ENCODE assay signal across 1 cellular context in genomic region chr17:46001390-46002310, GRCh38.
TF ChIP-seq lines count a peak whose summit lies in the region.

No MANE protein-coding gene starts in this region.

TF ChIP-seq in HepG2, 621 proteins besides CTCF, POLR2A, EP300 and RAD21 (continued from another document and continues in another):
- no peak for TF ChIP-seq AHDC1 (CRISPR knock-in tag; IDR thresholded peaks at IDR 0.05; ENCODE audit: borderline replicate concordance)
- peak; percentile 51 for TF ChIP-seq SRSF1 (optimal IDR thresholded peaks at IDR 0.05; ENCODE audit: low read depth, low read length)
- TF ChIP-seq ZNF670 (CRISPR knock-in tag; IDR thresholded peaks at IDR 0.05; ENCODE audit: borderline replicate concordance): no peak
- no peak for TF ChIP-seq LRRFIP1 (CRISPR knock-in tag; conservative IDR thresholded peaks at IDR 0.05)
- TF ChIP-seq MTF2 (CRISPR knock-in tag; IDR thresholded peaks at IDR 0.05; ENCODE audit: borderline replicate concordance): no peak
- no peak for TF ChIP-seq ARHGAP35 (CRISPR knock-in tag; IDR thresholded peaks at IDR 0.05; ENCODE audit: borderline replicate concordance)
- peak; percentile 70 for TF ChIP-seq ZNF121 (CRISPR knock-in tag; IDR thresholded peaks at IDR 0.05)
- no peak for TF ChIP-seq NR2C2 (CRISPR knock-in tag; IDR thresholded peaks at IDR 0.05; ENCODE audit: borderline replicate concordance)
- 0 out of 2 replicates have a peak, but pooled peaks have one; percentile 39 for TF ChIP-seq ZBTB8A (CRISPR knock-in tag; IDR thresholded peaks at IDR 0.05; ENCODE audit: borderline replicate concordance, low read depth)
- TF ChIP-seq GLI4 (CRISPR knock-in tag; IDR thresholded peaks at IDR 0.05; ENCODE audit: borderline replicate concordance): 0 out of 2 replicates have a peak, but pooled peaks have one; percentile 10
- TF ChIP-seq ZNF660 (CRISPR knock-in tag; IDR thresholded peaks at IDR 0.05; ENCODE audit: borderline replicate concordance, low read depth): no peak; the same call in 1 of the 2 replicates
- TF ChIP-seq ZNF318 (CRISPR knock-in tag; IDR thresholded peaks at IDR 0.05): 0 out of 2 replicates have a peak, but pooled peaks have one; percentile 29
- no peak for TF ChIP-seq SYNCRIP (IDR thresholded peaks at IDR 0.05; ENCODE audit: insufficient read depth, low read depth, low read length)
- no peak for TF ChIP-seq ZNF207 (IDR thresholded peaks at IDR 0.05; ENCODE audit: borderline replicate concordance)
- no peak for TF ChIP-seq NR2F2 (IDR thresholded peaks at IDR 0.05; ENCODE audit: borderline replicate concordance, low read depth)
- no peak for TF ChIP-seq PRMT3 (CRISPR knock-in tag; IDR thresholded peaks at IDR 0.05; ENCODE audit: borderline replicate concordance, low read depth)
- TF ChIP-seq FOXK2 (IDR thresholded peaks at IDR 0.05): no peak
- no peak for TF ChIP-seq ATF7 (IDR thresholded peaks at IDR 0.05)
- peak; percentile 19; the same call in 1 of the 2 replicates for TF ChIP-seq ATF7 (CRISPR knock-in tag; IDR thresholded peaks at IDR 0.05)
- TF ChIP-seq CEBPG (CRISPR knock-in tag; IDR thresholded peaks at IDR 0.05): no peak
- TF ChIP-seq ATAD3A (CRISPR knock-in tag; IDR thresholded peaks at IDR 0.05): no peak
- TF ChIP-seq SMC3 (IDR thresholded peaks at IDR 0.05; ENCODE audit: low read length): no peak
- no peak for TF ChIP-seq ZEB1 (IDR thresholded peaks at IDR 0.05; ENCODE audit: insufficient replicate concordance, low read depth)
- TF ChIP-seq TRAFD1 (CRISPR knock-in tag; IDR thresholded peaks at IDR 0.05; ENCODE audit: borderline replicate concordance): no peak
- TF ChIP-seq ZNF432 (CRISPR knock-in tag; IDR thresholded peaks at IDR 0.05; ENCODE audit: borderline replicate concordance): no peak
- TF ChIP-seq ZNF333 (CRISPR knock-in tag; IDR thresholded peaks at IDR 0.05; ENCODE audit: borderline replicate concordance): no peak; the same call in 1 of the 2 replicates
- no peak for TF ChIP-seq SRF (IDR thresholded peaks at IDR 0.05; ENCODE audit: low read depth, low read length)
- no peak for TF ChIP-seq BHLHE40 (IDR thresholded peaks at IDR 0.05; ENCODE audit: low read length)
- TF ChIP-seq ARID4A (CRISPR knock-in tag; IDR thresholded peaks at IDR 0.05; ENCODE audit: borderline replicate concordance): no peak
- TF ChIP-seq ZNF350 (CRISPR knock-in tag; IDR thresholded peaks at IDR 0.05; ENCODE audit: borderline replicate concordance, low read depth): no peak
- no peak for TF ChIP-seq ZNF326 (CRISPR knock-in tag; IDR thresholded peaks at IDR 0.05; ENCODE audit: borderline replicate concordance)
- TF ChIP-seq ZBTB33 (CRISPR knock-in tag; IDR thresholded peaks at IDR 0.05): peak; percentile 84
- no peak for TF ChIP-seq KLF16 (CRISPR knock-in tag; IDR thresholded peaks at IDR 0.05)
